In the genomic region with DNA sequence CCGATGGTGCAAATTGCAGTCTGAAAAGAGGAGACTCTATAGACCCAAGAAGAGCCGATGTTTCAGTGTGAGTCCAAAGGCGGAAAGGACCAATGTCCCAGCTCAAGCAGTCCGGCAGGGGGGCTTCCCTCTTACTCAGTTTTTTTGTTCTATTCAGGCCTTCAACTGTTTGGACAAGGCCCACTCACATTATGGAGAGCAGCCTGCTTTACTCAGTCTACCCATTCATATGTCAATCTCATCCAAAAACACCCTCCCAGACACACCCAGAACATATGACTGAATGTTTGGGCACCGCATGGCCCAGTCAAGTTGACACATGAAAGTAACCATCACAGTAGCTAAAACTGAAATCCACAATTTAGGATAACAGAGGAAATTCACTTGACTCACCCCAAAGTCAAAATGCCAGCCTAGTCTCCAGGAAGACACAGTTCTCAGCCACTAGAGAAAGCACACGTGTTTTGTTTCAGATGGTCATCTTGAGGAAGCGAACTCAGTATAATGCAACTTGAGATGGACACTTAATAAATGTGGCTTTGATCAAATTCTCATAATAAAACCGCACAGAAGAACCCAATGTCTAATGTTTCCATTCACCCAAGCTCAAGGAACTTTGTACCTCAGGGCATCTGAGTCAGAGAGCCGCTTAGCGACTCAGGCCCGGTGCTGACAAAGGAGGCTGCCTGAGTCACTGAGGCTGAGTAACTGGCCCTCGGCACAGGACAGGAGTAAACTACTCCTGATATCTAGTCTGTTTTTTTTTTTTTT, we compare ENCODE assay signal across 8 cellular contexts. TPM values are rescaled to one million over a fixed set of nuclear protein-coding genes. Genes with fewer than 3 reads are reported as not detected.
DNase-seq lines count a peak whose midpoint lies in the region; ATAC-seq and TF ChIP-seq lines count a peak whose summit lies in the region.

No MANE protein-coding gene starts in this region.

- ATAC-seq in activated naive CD4-positive, alpha-beta T cell treated with anti-CD3 and anti-CD28 coated beads, Interleukin-2, amount 50 U/mL, for 72 hours = peak; percentile 72 to 84
- ATAC-seq in HG03196 (IDR thresholded peaks at IDR 0.05; ENCODE audit: unreplicated experiment) (no peak), WTC11 (no peak)

- H3K36me3 Mint-ChIP-seq in activated naive CD4-positive, alpha-beta T cell treated with anti-CD3 and anti-CD28 coated beads, Interleukin-2, amount 50 U/mL, for 72 hours = no peaks in the 10 kb centered on the region
- H3K36me3 Mint-ChIP-seq in WTC11 = peaks cover 10% of the 10 kb centered on the region; the same call in 1 of the 2 replicates

- CTCF ChIA-PET in WTC11 (lab: Charles Lee) = interaction anchor here (0.7 to 1.1 kb wide), 2 partner anchors 9 to 547 kb away, joined by 4 to 6 read pairs; no protein-coding TSS in a partner anchor

- H3K4me3 Mint-ChIP-seq in WTC11 = no peak overlapping the region

- no peak for TF ChIP-seq CTCF in WTC11 (IDR thresholded peaks at IDR 0.05)

- no peaks in the 10 kb centered on the region for H3K9me3 Mint-ChIP-seq in activated naive CD4-positive, alpha-beta T cell treated with anti-CD3 and anti-CD28 coated beads, Interleukin-2, amount 50 U/mL, for 72 hours
- peaks cover 4% of the 10 kb centered on the region for H3K9me3 Mint-ChIP-seq in WTC11

- H3K27ac Mint-ChIP-seq in activated naive CD4-positive, alpha-beta T cell treated with anti-CD3 and anti-CD28 coated beads, Interleukin-2, amount 50 U/mL, for 72 hours = peak overlapping the region in 1 of 2 donors; percentile 14
- no peak overlapping the region for H3K27ac Mint-ChIP-seq in WTC11

- POLR2A ChIA-PET in WTC11 (lab: Charles Lee) = interaction anchor here (0.6 to 1.1 kb wide), 2 partner anchors 32 to 151 kb away, joined by 3 read pairs; no protein-coding TSS in a partner anchor

- peaks cover 25% of the 10 kb centered on the region for H3K27me3 Mint-ChIP-seq in WTC11 (ENCODE audit: low read depth)

- H3K4me1 Mint-ChIP-seq in WTC11 = peaks cover 16% of the 10 kb centered on the region

- DNase-seq in SIG-M5 treated with dmso at 0.1 percent for 504 hours (lab: John Stamatoyannopoulos, UW; ENCODE audit: unreplicated experiment) (peak; percentile 9), SIG-M5 (lab: John Stamatoyannopoulos, UW) (no peak), kidney glomerular epithelial cell (lab: John Stamatoyannopoulos, UW) (peak; percentile 80), NCI-H345 (lab: John Stamatoyannopoulos, UW) (no peak), WTC11 (ENCODE audit: low spot score) (no peak)
- peak; percentile 30 to 72 for DNase-seq in activated naive CD4-positive, alpha-beta T cell treated with anti-CD3 and anti-CD28 coated beads, Interleukin-2, amount 50 U/mL, for 72 hours (ENCODE audit: low spot score in 2 of 2)
- peak; percentile 43 to 49 for DNase-seq in stimulated activated CD8-positive, alpha-beta memory T cell treated with anti-CD3 and anti-CD28 coated beads, Interleukin-7, amount 100 ng/mL, for 4 hours (ENCODE audit: low read depth in 2 of 2)

TF ChIP-seq in WTC11, 78 proteins besides CTCF, POLR2A, EP300 and RAD21:
- TF ChIP-seq GRHL2 (CRISPR knock-in tag; IDR thresholded peaks at IDR 0.05; ENCODE audit: insufficient replicate concordance, severe bottlenecking) (no peak), ZNF263 (CRISPR knock-in tag; IDR thresholded peaks at IDR 0.05; ENCODE audit: low read depth) (no peak), ELF4 (CRISPR knock-in tag; IDR thresholded peaks at IDR 0.05; ENCODE audit: low read depth) (no peak), FOXK1 (CRISPR knock-in tag; IDR thresholded peaks at IDR 0.05) (no peak), SMAD3 (CRISPR knock-in tag; IDR thresholded peaks at IDR 0.05; ENCODE audit: borderline replicate concordance) (no peak), SMAD4 (CRISPR knock-in tag; IDR thresholded peaks at IDR 0.05) (no peak)
- TF ChIP-seq, protein P1, sequence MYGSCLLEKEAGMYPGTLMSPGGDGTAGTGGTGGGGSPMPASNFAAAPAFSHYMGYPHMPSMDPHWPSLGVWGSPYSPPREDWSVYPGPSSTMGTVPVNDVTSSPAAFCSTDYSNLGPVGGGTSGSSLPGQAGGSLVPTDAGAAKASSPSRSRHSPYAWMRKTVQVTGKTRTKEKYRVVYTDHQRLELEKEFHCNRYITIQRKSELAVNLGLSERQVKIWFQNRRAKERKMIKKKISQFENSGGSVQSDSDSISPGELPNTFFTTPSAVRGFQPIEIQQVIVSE (CRISPR knock-in tag; IDR thresholded peaks at IDR 0.05; ENCODE audit: borderline replicate concordance) = no peak
- TF ChIP-seq, protein P2, sequence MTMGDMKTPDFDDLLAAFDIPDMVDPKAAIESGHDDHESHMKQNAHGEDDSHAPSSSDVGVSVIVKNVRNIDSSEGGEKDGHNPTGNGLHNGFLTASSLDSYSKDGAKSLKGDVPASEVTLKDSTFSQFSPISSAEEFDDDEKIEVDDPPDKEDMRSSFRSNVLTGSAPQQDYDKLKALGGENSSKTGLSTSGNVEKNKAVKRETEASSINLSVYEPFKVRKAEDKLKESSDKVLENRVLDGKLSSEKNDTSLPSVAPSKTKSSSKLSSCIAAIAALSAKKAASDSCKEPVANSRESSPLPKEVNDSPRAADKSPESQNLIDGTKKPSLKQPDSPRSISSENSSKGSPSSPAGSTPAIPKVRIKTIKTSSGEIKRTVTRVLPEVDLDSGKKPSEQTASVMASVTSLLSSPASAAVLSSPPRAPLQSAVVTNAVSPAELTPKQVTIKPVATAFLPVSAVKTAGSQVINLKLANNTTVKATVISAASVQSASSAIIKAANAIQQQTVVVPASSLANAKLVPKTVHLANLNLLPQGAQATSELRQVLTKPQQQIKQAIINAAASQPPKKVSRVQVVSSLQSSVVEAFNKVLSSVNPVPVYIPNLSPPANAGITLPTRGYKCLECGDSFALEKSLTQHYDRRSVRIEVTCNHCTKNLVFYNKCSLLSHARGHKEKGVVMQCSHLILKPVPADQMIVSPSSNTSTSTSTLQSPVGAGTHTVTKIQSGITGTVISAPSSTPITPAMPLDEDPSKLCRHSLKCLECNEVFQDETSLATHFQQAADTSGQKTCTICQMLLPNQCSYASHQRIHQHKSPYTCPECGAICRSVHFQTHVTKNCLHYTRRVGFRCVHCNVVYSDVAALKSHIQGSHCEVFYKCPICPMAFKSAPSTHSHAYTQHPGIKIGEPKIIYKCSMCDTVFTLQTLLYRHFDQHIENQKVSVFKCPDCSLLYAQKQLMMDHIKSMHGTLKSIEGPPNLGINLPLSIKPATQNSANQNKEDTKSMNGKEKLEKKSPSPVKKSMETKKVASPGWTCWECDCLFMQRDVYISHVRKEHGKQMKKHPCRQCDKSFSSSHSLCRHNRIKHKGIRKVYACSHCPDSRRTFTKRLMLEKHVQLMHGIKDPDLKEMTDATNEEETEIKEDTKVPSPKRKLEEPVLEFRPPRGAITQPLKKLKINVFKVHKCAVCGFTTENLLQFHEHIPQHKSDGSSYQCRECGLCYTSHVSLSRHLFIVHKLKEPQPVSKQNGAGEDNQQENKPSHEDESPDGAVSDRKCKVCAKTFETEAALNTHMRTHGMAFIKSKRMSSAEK (CRISPR knock-in tag; IDR thresholded peaks at IDR 0.05; ENCODE audit: borderline replicate concordance) = no peak
- TF ChIP-seq, protein P3, sequence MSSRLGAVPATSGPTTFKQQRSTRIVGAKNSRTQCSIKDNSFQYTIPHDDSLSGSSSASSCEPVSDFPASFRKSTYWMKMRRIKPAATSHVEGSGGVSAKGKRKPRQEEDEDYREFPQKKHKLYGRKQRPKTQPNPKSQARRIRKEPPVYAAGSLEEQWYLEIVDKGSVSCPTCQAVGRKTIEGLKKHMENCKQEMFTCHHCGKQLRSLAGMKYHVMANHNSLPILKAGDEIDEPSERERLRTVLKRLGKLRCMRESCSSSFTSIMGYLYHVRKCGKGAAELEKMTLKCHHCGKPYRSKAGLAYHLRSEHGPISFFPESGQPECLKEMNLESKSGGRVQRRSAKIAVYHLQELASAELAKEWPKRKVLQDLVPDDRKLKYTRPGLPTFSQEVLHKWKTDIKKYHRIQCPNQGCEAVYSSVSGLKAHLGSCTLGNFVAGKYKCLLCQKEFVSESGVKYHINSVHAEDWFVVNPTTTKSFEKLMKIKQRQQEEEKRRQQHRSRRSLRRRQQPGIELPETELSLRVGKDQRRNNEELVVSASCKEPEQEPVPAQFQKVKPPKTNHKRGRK (CRISPR knock-in tag; IDR thresholded peaks at IDR 0.05; ENCODE audit: borderline replicate concordance) = no peak
TF ChIP-seq in WTC11: peak in this region for 0.

RNA-seq across cellular contexts. Expression of a gene that starts 2.4 kb away (rescaled TPM):
- 1 to 10 TPM; 2.6 to 3.0 TPM for total RNA-seq in activated naive CD4-positive, alpha-beta T cell treated with anti-CD3 and anti-CD28 coated beads, Interleukin-2, amount 50 U/mL, for 72 hours
- total RNA-seq in WTC11 (2021) = 21.1 to 22.2 TPM (median 22.1 TPM) in 3 replicates

RNA-seq across cellular contexts. Expression of a gene that starts 59.1 kb away (rescaled TPM):
- 10 to 100 TPM; 24.1 to 25.0 TPM for total RNA-seq in activated naive CD4-positive, alpha-beta T cell treated with anti-CD3 and anti-CD28 coated beads, Interleukin-2, amount 50 U/mL, for 72 hours
- 15.9 to 17.2 TPM (median 16.6 TPM) in 3 replicates for total RNA-seq in WTC11 (2021)

Comparison
In these comparisons a context has a peak if more than half of its experiments do, and no peak if none do; other contexts are left out.
1. DNase-seq: peak in SIG-M5 treated with dmso at 0.1 percent for 504 hours (single experiment), activated naive CD4-positive, alpha-beta T cell treated with anti-CD3 and anti-CD28 coated beads, Interleukin-2, amount 50 U/mL, for 72 hours (2 of 2), kidney glomerular epithelial cell (single experiment) and stimulated activated CD8-positive, alpha-beta memory T cell treated with anti-CD3 and anti-CD28 coated beads, Interleukin-7, amount 100 ng/mL, for 4 hours (2 of 2); none in SIG-M5 (single experiment), NCI-H345 (single experiment) and WTC11 (single experiment).
2. ATAC-seq: peak in activated naive CD4-positive, alpha-beta T cell treated with anti-CD3 and anti-CD28 coated beads, Interleukin-2, amount 50 U/mL, for 72 hours (2 of 2); none in HG03196 (single experiment) and WTC11 (single experiment).